In genomic region chr4:91734682-91735081, GRCh38 we compare ENCODE assay signal across 19 cellular contexts.
DNase-seq lines count a peak whose midpoint lies in the region; ATAC-seq and TF ChIP-seq lines count a peak whose summit lies in the region.
"Had no signal": no experiment of that assay in that cellular context is flagged by ENCODE, and none has a peak within 500 bp of the region (broad histone marks: within the 10 kb centered on the region; RNA-seq: fewer than 3 reads in every experiment).

No MANE protein-coding gene starts in this region.

- no peaks in the 10 kb centered on the region for H3K9me3 Mint-ChIP-seq in neural progenitor cell

- H3K4me3 Mint-ChIP-seq in neural progenitor cell = no peak overlapping the region
- H3K4me3 Mint-ChIP-seq: activated T-helper 17 cell treated with anti-CD3 and anti-CD28 coated beads, Interleukin-2, amount 50 U/mL, for 72 hours; CD4-positive, alpha-beta memory T cell had no signal

- in situ Hi-C loops in brain microvascular endothelial cell (cut with HindIII; ENCODE audit: low pct_ligation_motif_present, low sequenced_read_pairs) = no loop called here

- TF ChIP-seq POLR2A in stomach (IDR thresholded peaks at IDR 0.05) = no peak

- H3K4me2 ChIP-seq in OCI-LY3 (ENCODE audit: low read length) (no peak overlapping the region), neural progenitor cell (no peak overlapping the region)

- H3K79me2 ChIP-seq in OCI-LY3 (ENCODE audit: low read length) (no peaks in the 10 kb centered on the region), neural progenitor cell (ENCODE audit: low read depth) (no peaks in the 10 kb centered on the region)

- H2AFZ ChIP-seq in OCI-LY3 (ENCODE audit: low read depth, low read length) = no peak overlapping the region
- H2AFZ ChIP-seq in neural progenitor cell (replicated peaks) = no peak overlapping the region

- H3K4me3 ChIP-seq in OCI-LY3 (ENCODE audit: low read length) (no peak overlapping the region), brain microvascular endothelial cell (ENCODE audit: low read depth, low read length) (no peak overlapping the region), neural progenitor cell (no peak overlapping the region), stomach (no peak overlapping the region)
- H3K4me3 ChIP-seq: adrenal gland, esophagus squamous epithelium, GM12878, mucosa of descending colon, SK-N-MC, thyroid gland had no signal

- TF ChIP-seq EP300 in stomach (IDR thresholded peaks at IDR 0.05) = no peak

- H3K36me3 ChIP-seq in OCI-LY3 (replicated peaks; ENCODE audit: low read depth, low read length) = no peaks in the 10 kb centered on the region
- no peaks in the 10 kb centered on the region for H3K36me3 ChIP-seq in brain microvascular endothelial cell (replicated peaks)
- no peaks in the 10 kb centered on the region for H3K36me3 ChIP-seq in neural progenitor cell
- no peaks in the 10 kb centered on the region for H3K36me3 ChIP-seq in stomach
- H3K36me3 ChIP-seq: adrenal gland, esophagus squamous epithelium, thyroid gland had no signal

- 30 to 69% (median 45%) methylated on average over 1 of the region's 1 CpG for WGBS in stomach, 5 donors

- no peak overlapping the region for H3K9ac ChIP-seq in OCI-LY3 (ENCODE audit: low read length)
- no peak overlapping the region for H3K9ac ChIP-seq in neural progenitor cell

- H3K27me3 ChIP-seq in OCI-LY3 (ENCODE audit: low read depth, low read length) (no peaks in the 10 kb centered on the region), brain microvascular endothelial cell (replicated peaks) (no peaks in the 10 kb centered on the region), neural progenitor cell (no peaks in the 10 kb centered on the region), stomach (no peaks in the 10 kb centered on the region)
- H3K27me3 ChIP-seq: adrenal gland, esophagus squamous epithelium, thyroid gland had no signal

- ATAC-seq in HG02571 (IDR thresholded peaks at IDR 0.05; ENCODE audit: unreplicated experiment) (no peak), GM21515 (IDR thresholded peaks at IDR 0.05; ENCODE audit: unreplicated experiment) (no peak)
- ATAC-seq: activated T-helper 17 cell treated with anti-CD3 and anti-CD28 coated beads, Interleukin-2, amount 50 U/mL, for 72 hours; GM12878; left cardiac atrium; mucosa of descending colon had no signal

- intact Hi-C loops in stomach (cut with DNase I; ENCODE audit: low total_unique reads) = no loop called here

- H3F3A ChIP-seq in neural progenitor cell (ENCODE audit: low read depth) = no peaks in the 10 kb centered on the region

- H3K9me3 ChIP-seq in OCI-LY3 (ENCODE audit: insufficient read depth, low read length) = no peaks in the 10 kb centered on the region
- no peaks in the 10 kb centered on the region for H3K9me3 ChIP-seq in neural progenitor cell (ENCODE audit: low read depth)
- H3K9me3 ChIP-seq in stomach = no peaks in the 10 kb centered on the region
- H3K9me3 ChIP-seq: adrenal gland, esophagus squamous epithelium, mucosa of descending colon, thyroid gland had no signal

- no peak overlapping the region for H3K27ac Mint-ChIP-seq in neural progenitor cell
- H3K27ac Mint-ChIP-seq: activated T-helper 17 cell treated with anti-CD3 and anti-CD28 coated beads, Interleukin-2, amount 50 U/mL, for 72 hours; CD4-positive, alpha-beta memory T cell had no signal

- no peak overlapping the region for H3K27ac ChIP-seq in OCI-LY3 (ENCODE audit: low read length)
- H3K27ac ChIP-seq in brain microvascular endothelial cell = no peak overlapping the region
- no peak overlapping the region for H3K27ac ChIP-seq in neural progenitor cell
- no peak overlapping the region for H3K27ac ChIP-seq in stomach
- H3K27ac ChIP-seq: adrenal gland, esophagus squamous epithelium, SK-N-MC, thyroid gland had no signal

- H4K20me1 ChIP-seq in OCI-LY3 (ENCODE audit: insufficient read depth, low read length) = no peaks in the 10 kb centered on the region
- no peaks in the 10 kb centered on the region for H4K20me1 ChIP-seq in neural progenitor cell (ENCODE audit: low read depth)

- no peaks in the 10 kb centered on the region for H3K4me1 ChIP-seq in OCI-LY3 (ENCODE audit: low read length)
- H3K4me1 ChIP-seq in neural progenitor cell = no peaks in the 10 kb centered on the region
- H3K4me1 ChIP-seq in stomach = no peaks in the 10 kb centered on the region
- H3K4me1 ChIP-seq: adrenal gland, esophagus squamous epithelium, thyroid gland had no signal

- DNase-seq in NCI-H748 (lab: John Stamatoyannopoulos, UW; ENCODE audit: unreplicated experiment) = peak; percentile 0
- no peak for DNase-seq in NCI-H748 treated with DMSO at 0.1 percent for 48 hours (lab: John Stamatoyannopoulos, UW)
- no peak for DNase-seq in brain microvascular endothelial cell
- no peak for DNase-seq in neural progenitor cell (ENCODE audit: low spot score)
- no peak for DNase-seq in stomach
- DNase-seq: adrenal gland; CD4-positive, alpha-beta memory T cell; dermis blood vessel endothelial cell; esophagus squamous epithelium; HCEC 1CT; left cardiac atrium; mucosa of descending colon; thyroid gland had no signal

- H3K27me3 Mint-ChIP-seq in neural progenitor cell (ENCODE audit: insufficient read depth, low read depth) = no peaks in the 10 kb centered on the region
- H3K27me3 Mint-ChIP-seq: activated T-helper 17 cell treated with anti-CD3 and anti-CD28 coated beads, Interleukin-2, amount 50 U/mL, for 72 hours; CD4-positive, alpha-beta memory T cell had no signal

- no peaks in the 10 kb centered on the region for H3K36me3 Mint-ChIP-seq in neural progenitor cell
- H3K36me3 Mint-ChIP-seq: CD4-positive, alpha-beta memory T cell had no signal

- no peaks in the 10 kb centered on the region for H3K4me1 Mint-ChIP-seq in neural progenitor cell
- H3K4me1 Mint-ChIP-seq: activated T-helper 17 cell treated with anti-CD3 and anti-CD28 coated beads, Interleukin-2, amount 50 U/mL, for 72 hours; CD4-positive, alpha-beta memory T cell had no signal

- TF ChIP-seq CTCF in OCI-LY3 (IDR thresholded peaks at IDR 0.05; ENCODE audit: low read depth, low read length) = peak; percentile 35
- TF ChIP-seq CTCF in brain microvascular endothelial cell (IDR thresholded peaks at IDR 0.05; ENCODE audit: low read depth, low read length, missing control alignments) = peak; percentile 22
- TF ChIP-seq CTCF in neural progenitor cell (IDR thresholded peaks at IDR 0.05) = peak; percentile 14
- TF ChIP-seq CTCF in stomach (IDR thresholded peaks at IDR 0.05) = no peak

Comparison
In these comparisons a context has a peak if more than half of its experiments do, and no peak if none do; other contexts are left out.
1. CTCF ChIP-seq: peak in OCI-LY3 (single experiment), brain microvascular endothelial cell (single experiment) and neural progenitor cell (single experiment); none in stomach (0 of 7).